In the genomic region with DNA sequence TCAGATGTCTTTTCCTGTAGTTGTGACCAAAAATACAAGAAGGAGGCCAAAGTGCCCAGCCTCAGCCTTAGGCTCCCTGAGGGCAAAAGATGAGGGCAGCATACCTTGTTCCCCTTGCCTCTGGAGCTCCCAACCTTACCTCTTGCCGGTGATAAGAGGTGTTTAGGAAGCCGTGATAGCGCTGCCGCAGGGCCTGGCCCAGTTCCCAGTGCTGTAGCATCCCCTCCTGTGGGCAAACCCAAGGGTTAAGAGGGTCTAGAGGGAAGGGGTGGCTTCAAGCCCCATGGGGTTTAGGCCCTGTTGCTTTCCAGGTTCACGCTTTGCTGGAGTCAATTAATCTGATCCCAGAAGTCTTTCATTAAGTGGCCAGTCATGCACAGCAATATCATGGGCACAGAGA, we compare ENCODE assay signal across 9 cellular contexts. TPM values are rescaled to one million over a fixed set of nuclear protein-coding genes. Genes with fewer than 3 reads are reported as not detected.
DNase-seq lines count a peak whose midpoint lies in the region; ATAC-seq, FAIRE-seq and TF ChIP-seq lines count a peak whose summit lies in the region.
"Had no signal": no experiment of that assay in that cellular context is flagged by ENCODE, and none has a peak within 500 bp of the region (broad histone marks: within the 10 kb centered on the region; RNA-seq: fewer than 3 reads in every experiment).

No MANE protein-coding gene starts in this region.

- no peak overlapping the region for H4K91ac ChIP-seq in mesenchymal stem cell (ENCODE audit: low read length)

- no peak overlapping the region for H2BK15ac ChIP-seq in mesenchymal stem cell (ENCODE audit: low read depth, poor library complexity, severe bottlenecking)

- H3K27me3 Mint-ChIP-seq in activated naive CD8-positive, alpha-beta T cell treated with anti-CD3 and anti-CD28 coated beads, Interleukin-2, amount 10 ng/mL, durations not matched to agents 7 days and 5 days, result no peaks in the 10 kb centered on the region

- intact Hi-C loops in heart right ventricle (cut with DNase I) (loop anchor here in 1 of 10 donors (5.0 kb wide), 1 partner anchor 70 kb away; the partner anchor contains the start of gene ARFGAP2), cardiac septum (cut with DNase I) (no loop called here)

- H3K36me3 ChIP-seq in heart right ventricle (peaks cover 0 to 50% (median 28%) of the 10 kb centered on the region in 9 donors), mesenchymal stem cell (ENCODE audit: control insufficient read depth in 1 of 2, insufficient read depth in 2 of 2, low read depth in 1 of 2, low read length in 2 of 2) (peaks cover 26 to 30% of the 10 kb centered on the region in 2 experiments), upper lobe of left lung (peaks cover under 1 to 36% (median 26%) of the 10 kb centered on the region in 4 donors)

- no peak for TF ChIP-seq EP300 in upper lobe of left lung (IDR thresholded peaks at IDR 0.05)

- no peak overlapping the region for H2BK120ac ChIP-seq in mesenchymal stem cell (ENCODE audit: low read depth, low read length)

- H3K27ac Mint-ChIP-seq in activated naive CD8-positive, alpha-beta T cell treated with anti-CD3 and anti-CD28 coated beads, Interleukin-2, amount 10 ng/mL, durations not matched to agents 7 days and 5 days, result peak overlapping the region; percentile 98

- no peak overlapping the region for H3K9ac ChIP-seq in mesenchymal stem cell (ENCODE audit: low read length)

- no peak for TF ChIP-seq POLR2A in upper lobe of left lung (IDR thresholded peaks at IDR 0.05)

- TF ChIP-seq CTCF in heart right ventricle (IDR thresholded peaks at IDR 0.05), result no peak
- no peak for TF ChIP-seq CTCF in upper lobe of left lung (IDR thresholded peaks at IDR 0.05)

- peak overlapping the region in 3 of 10 donors; percentile 86 to 94 (median 92) for H3K27ac ChIP-seq in heart right ventricle
- no peak overlapping the region for H3K27ac ChIP-seq in mesenchymal stem cell (ENCODE audit: low read length, poor library complexity, severe bottlenecking)
- no peak overlapping the region for H3K27ac ChIP-seq in upper lobe of left lung

- ATAC-seq in heart right ventricle (no peak), upper lobe of left lung (ENCODE audit: low FRiP score in 2 of 2) (no peak)
- ATAC-seq in activated naive CD8-positive, alpha-beta T cell treated with anti-CD3 and anti-CD28 coated beads, Interleukin-2, amount 10 ng/mL, durations not matched to agents 7 days and 5 days (ENCODE audit: low read depth), result no peak

- H3K18ac ChIP-seq in mesenchymal stem cell (ENCODE audit: low read depth in 1 of 2, low read length in 2 of 2), result no peak overlapping the region

- H3K4me1 ChIP-seq in heart right ventricle, result peaks cover 12 to 47% (median 27%) of the 10 kb centered on the region in 9 donors
- peaks cover 22% of the 10 kb centered on the region for H3K4me1 ChIP-seq in mesenchymal stem cell (ENCODE audit: control insufficient read depth, insufficient read depth, low read depth, low read length)
- peaks cover 22 to 51% (median 37%) of the 10 kb centered on the region in 4 donors for H3K4me1 ChIP-seq in upper lobe of left lung

- H2BK12ac ChIP-seq in mesenchymal stem cell (ENCODE audit: low read length in 2 of 2), result no peak overlapping the region

- whole genome bisulfite sequencing in heart right ventricle, 2 donors, result 52 to 71% methylated on average over 5 of the region's 5 CpGs
- 89% methylated on average over 5 of the region's 5 CpGs for WGBS in mesenchymal stem cell
- WGBS in upper lobe of left lung, 2 donors, result 78 to 88% methylated on average over 5 of the region's 5 CpGs

- H3K23ac ChIP-seq in mesenchymal stem cell (ENCODE audit: low read length in 2 of 2), result no peak overlapping the region

- no peak overlapping the region for H3K14ac ChIP-seq in mesenchymal stem cell (ENCODE audit: low read length in 2 of 2)

- H3K4me3 ChIP-seq in heart right ventricle (peak overlapping the region in 6 of 10 donors; percentile 73 to 97 (median 76)), mesenchymal stem cell (ENCODE audit: insufficient read depth in 1 of 2, low read depth in 1 of 2, low read length in 2 of 2) (peak overlapping the region in 1 of 2 experiments; percentile 93), upper lobe of left lung (peak overlapping the region in 3 of 4 donors; percentile 64 to 73 (median 67))

- no peak overlapping the region for H2BK5ac ChIP-seq in mesenchymal stem cell (ENCODE audit: low read depth, low read length, poor library complexity, severe bottlenecking)

- H3K4ac ChIP-seq in mesenchymal stem cell (ENCODE audit: low read depth in 1 of 2, low read length in 2 of 2), result no peak overlapping the region

- peaks cover 19% of the 10 kb centered on the region for H3K4me1 Mint-ChIP-seq in activated naive CD8-positive, alpha-beta T cell treated with anti-CD3 and anti-CD28 coated beads, Interleukin-2, amount 10 ng/mL, durations not matched to agents 7 days and 5 days

- DNase-seq in heart right ventricle (no peak), cardiac septum (ENCODE audit: low spot score) (no peak), mesenchymal stem cell (no peak), upper lobe of left lung (peak in 1 of 2 donors; percentile 56), GF-D8 (lab: John Stamatoyannopoulos, UW) (no peak), GM19239 (ENCODE audit: insufficient read length, low spot score) (no peak), SIG-M5 (lab: John Stamatoyannopoulos, UW) (no peak)
- DNase-seq in activated naive CD8-positive, alpha-beta T cell treated with anti-CD3 and anti-CD28 coated beads, Interleukin-2, amount 10 ng/mL, durations not matched to agents 7 days and 5 days, result no peak
- DNase-seq: stimulated activated CD4-positive, alpha-beta T cell treated with anti-CD3 and anti-CD28 coated beads, Interleukin-1b, Interleukin-23, amount 100 ng/mL, for 48 hours had no signal

- H3K36me3 Mint-ChIP-seq in activated naive CD8-positive, alpha-beta T cell treated with anti-CD3 and anti-CD28 coated beads, Interleukin-2, amount 10 ng/mL, durations not matched to agents 7 days and 5 days, result peaks cover under 1% of the 10 kb centered on the region

- no peak overlapping the region for H4K8ac ChIP-seq in mesenchymal stem cell (ENCODE audit: low read length)

- peak overlapping the region; percentile 70 for H3K4me2 ChIP-seq in mesenchymal stem cell (ENCODE audit: low read length, poor library complexity, severe bottlenecking)

- POLR2A ChIA-PET in activated naive CD8-positive, alpha-beta T cell treated with anti-CD3 and anti-CD28 coated beads, Interleukin-2, amount 10 ng/mL, durations not matched to agents 7 days and 5 days (lab: Charles Lee), result interaction anchor here (0.6 to 4.7 kb wide), 8 partner anchors 8 to 62 kb away, joined by 3 to 59 read pairs (median 21); partner anchors contain the start of genes DDB2, MADD and NR1H3

- no peaks in the 10 kb centered on the region for H3K9me3 Mint-ChIP-seq in activated naive CD8-positive, alpha-beta T cell treated with anti-CD3 and anti-CD28 coated beads, Interleukin-2, amount 10 ng/mL, durations not matched to agents 7 days and 5 days

- H3K79me1 ChIP-seq in mesenchymal stem cell (replicated peaks; ENCODE audit: low read length, poor library complexity, severe bottlenecking), result peaks cover 24% of the 10 kb centered on the region

- H2AFZ ChIP-seq in mesenchymal stem cell (ENCODE audit: low read depth, low read length), result no peak overlapping the region

- H3K27me3 ChIP-seq in heart right ventricle (no peaks in the 10 kb centered on the region), mesenchymal stem cell (ENCODE audit: control insufficient read depth in 1 of 2, insufficient read depth in 1 of 2, low read length in 2 of 2) (no peaks in the 10 kb centered on the region), upper lobe of left lung (no peaks in the 10 kb centered on the region)

- FAIRE-seq in GM19239 (lab: Jason Lieb, UNC), result no peak

- peak overlapping the region; percentile 98 for H3K4me3 Mint-ChIP-seq in activated naive CD8-positive, alpha-beta T cell treated with anti-CD3 and anti-CD28 coated beads, Interleukin-2, amount 10 ng/mL, durations not matched to agents 7 days and 5 days

- peak overlapping the region; percentile 24 for H2AK5ac ChIP-seq in mesenchymal stem cell (ENCODE audit: low read length, severe bottlenecking)

- H3K9me3 ChIP-seq in heart right ventricle (no peaks in the 10 kb centered on the region), mesenchymal stem cell (ENCODE audit: control insufficient read depth, low read length) (no peaks in the 10 kb centered on the region), upper lobe of left lung (no peaks in the 10 kb centered on the region)

RNA-seq across cellular contexts. Expression of gene ACP2, which starts 1.1 kb away (rescaled TPM):
- 10 to 100 TPM; 17.2 to 38.8 (median 21.8) TPM for total RNA-seq in heart right ventricle
- polyA plus RNA-seq in heart right ventricle, result 10 to 100 TPM; 28.9 to 42.6 TPM
- total RNA-seq in cardiac septum, result 17.3 TPM
- 10 to 100 TPM; 26.5 to 31.1 TPM for total RNA-seq in activated naive CD8-positive, alpha-beta T cell treated with anti-CD3 and anti-CD28 coated beads, Interleukin-2, amount 10 ng/mL, durations not matched to agents 7 days and 5 days
- 33.5 TPM for polyA plus RNA-seq in mesenchymal stem cell (2013, experiment 1 of 2)
- polyA plus RNA-seq in mesenchymal stem cell (2013, experiment 2 of 2), result 31.7 TPM
- 10 to 100 TPM; 37.0 to 78.6 (median 46.5) TPM for total RNA-seq in upper lobe of left lung

RNA-seq across cellular contexts. Expression of gene NR1H3, which starts 10.3 kb away (rescaled TPM):
- 10 to 100 TPM in 4 of 10 donors, 1 to 10 TPM in 6; 6.6 to 26.5 (median 9.7) TPM for total RNA-seq in heart right ventricle
- polyA plus RNA-seq in heart right ventricle, result 10 to 100 TPM; 15.5 to 49.2 TPM
- 7.1 TPM for total RNA-seq in cardiac septum
- 10 to 100 TPM; 11.7 to 15.1 TPM for total RNA-seq in activated naive CD8-positive, alpha-beta T cell treated with anti-CD3 and anti-CD28 coated beads, Interleukin-2, amount 10 ng/mL, durations not matched to agents 7 days and 5 days
- 21.5 TPM for polyA plus RNA-seq in mesenchymal stem cell (2013, experiment 1 of 2)
- polyA plus RNA-seq in mesenchymal stem cell (2013, experiment 2 of 2), result 20.0 TPM
- 100 to 1,000 TPM in 2 of 6 donors, 10 to 100 TPM in 4; 37.3 to 367 (median 49.2) TPM for total RNA-seq in upper lobe of left lung

RNA-seq across cellular contexts. Expression of gene MADD, which starts 22.4 kb away (rescaled TPM):
- total RNA-seq in heart right ventricle (10 to 100 TPM; 23.8 to 54.8 (median 35.7) TPM), cardiac septum (33.1 TPM), upper lobe of left lung (100 to 1,000 TPM in 1 of 6 donors, 10 to 100 TPM in 5; 39.6 to 129 (median 47.9) TPM)
- 10 to 100 TPM; 24.4 to 35.1 TPM for polyA plus RNA-seq in heart right ventricle
- total RNA-seq in activated naive CD8-positive, alpha-beta T cell treated with anti-CD3 and anti-CD28 coated beads, Interleukin-2, amount 10 ng/mL, durations not matched to agents 7 days and 5 days, result 100 to 1,000 TPM; 113 to 114 TPM
- polyA plus RNA-seq in mesenchymal stem cell (2013, experiment 1 of 2), result 18.6 TPM
- 17.8 TPM for polyA plus RNA-seq in mesenchymal stem cell (2013, experiment 2 of 2)

RNA-seq across cellular contexts. Expression of gene DDB2, which starts 32.7 kb away (rescaled TPM):
- total RNA-seq in heart right ventricle (10 to 100 TPM in 4 of 10 donors, 1 to 10 TPM in 6; 6.4 to 22.5 (median 8.3) TPM), cardiac septum (13.9 TPM), upper lobe of left lung (100 to 1,000 TPM in 1 of 6 donors, 10 to 100 TPM in 5; 18.2 to 107 (median 47.1) TPM)
- 10 to 100 TPM in 1 of 2 donors, 1 to 10 TPM in 1; 8.1 to 30.6 TPM for polyA plus RNA-seq in heart right ventricle
- total RNA-seq in activated naive CD8-positive, alpha-beta T cell treated with anti-CD3 and anti-CD28 coated beads, Interleukin-2, amount 10 ng/mL, durations not matched to agents 7 days and 5 days, result 100 to 1,000 TPM; 178 to 181 TPM
- 32.7 TPM for polyA plus RNA-seq in mesenchymal stem cell (2013, experiment 1 of 2)
- 30.8 TPM for polyA plus RNA-seq in mesenchymal stem cell (2013, experiment 2 of 2)
